Comparison of ENCODE assay signal across 8 cellular contexts in the genomic region with DNA sequence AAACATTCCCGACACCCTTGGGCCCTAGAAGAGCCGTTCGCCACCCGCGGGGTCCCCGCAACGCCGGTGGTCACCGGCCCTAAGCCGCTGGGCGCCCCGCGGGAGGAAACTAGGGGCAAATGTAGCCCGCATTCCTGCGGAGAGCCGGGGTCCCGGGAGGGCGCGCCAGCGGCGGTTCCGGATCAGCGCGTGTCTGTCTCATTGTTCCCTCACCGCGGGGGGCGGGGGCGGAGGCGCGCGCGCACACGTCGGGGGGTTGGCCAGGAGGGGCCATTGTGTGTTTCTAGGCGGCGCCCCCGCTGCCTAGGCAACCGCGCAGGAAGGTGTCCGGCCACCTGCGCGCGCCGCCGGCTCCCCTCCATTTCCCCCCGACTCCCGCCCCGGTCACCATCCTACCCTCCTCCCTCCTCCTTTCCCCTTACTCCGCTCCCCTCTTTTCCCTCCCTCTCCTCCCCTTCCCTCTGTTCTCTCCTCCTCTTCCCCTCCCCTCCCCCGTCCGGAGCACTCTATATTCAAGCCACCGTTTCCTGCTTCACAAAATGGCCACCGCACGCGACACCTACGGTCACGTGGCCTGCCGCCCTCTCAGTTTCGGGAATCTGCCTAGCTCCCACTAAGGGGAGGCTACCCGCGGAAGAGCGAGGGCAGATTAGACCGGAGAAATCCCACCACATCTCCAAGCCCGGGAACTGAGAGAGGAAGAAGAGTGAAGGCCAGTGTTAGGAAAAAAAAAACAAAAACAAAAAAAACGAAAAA. TPM values are rescaled to one million over a fixed set of nuclear protein-coding genes. Genes with fewer than 3 reads are reported as not detected.
DNase-seq lines count a peak whose midpoint lies in the region; ATAC-seq and TF ChIP-seq lines count a peak whose summit lies in the region.

No MANE protein-coding gene starts in this region.

- H3K4me2 ChIP-seq in PC-3 (ENCODE audit: low read length): peak overlapping the region; percentile 88

- H3K4me1 Mint-ChIP-seq in activated T-cell treated with anti-CD3 and anti-CD28 coated beads, Interleukin-2, amount 50 U/mL, for 4 hours (ENCODE audit: low read depth): peaks cover 18% of the 10 kb centered on the region

- peak overlapping the region; percentile 100 for H3K4me3 ChIP-seq in PC-3 (ENCODE audit: low read length)
- H3K4me3 ChIP-seq in muscle layer of duodenum (ENCODE audit: low read depth in 1 of 2, low read length in 2 of 2): peak overlapping the region; percentile 73 to 74

- no TSS peak for BruUV-seq in PC-3 (replicated peaks; lab: Mats Ljungman, UMichigan)

- TF ChIP-seq EP300 in Ishikawa (IDR thresholded peaks at IDR 0.05; ENCODE audit: borderline replicate concordance): peak; percentile 63; the same call in 1 of the 2 replicates

- H3K4me1 ChIP-seq in PC-3 (ENCODE audit: insufficient read depth, low read length) (peaks cover 23% of the 10 kb centered on the region), muscle layer of duodenum (ENCODE audit: control insufficient read depth in 1 of 2, insufficient read depth in 2 of 2, low read length in 2 of 2) (peaks cover 0 to 6% of the 10 kb centered on the region in 2 donors)

- H2AFZ ChIP-seq in PC-3 (ENCODE audit: low read length): peak overlapping the region; percentile 89

- peak overlapping the region; percentile 95 for H3K9ac ChIP-seq in PC-3 (ENCODE audit: low read length)

- H3K27me3 Mint-ChIP-seq in activated T-cell treated with anti-CD3 and anti-CD28 coated beads, Interleukin-2, amount 50 U/mL, for 4 hours (ENCODE audit: low read depth): no peaks in the 10 kb centered on the region

- H4K20me1 ChIP-seq in PC-3 (ENCODE audit: low read length): peaks cover 38% of the 10 kb centered on the region

- CTCF ChIA-PET in PC-3 (lab: Charles Lee): no interaction called here

- intact Hi-C loops in PC-3 (cut with micrococcal nuclease): no loop called here

- H3K36me3 ChIP-seq in PC-3 (ENCODE audit: low read depth, low read length) (peaks cover 17% of the 10 kb centered on the region), muscle layer of duodenum (ENCODE audit: control insufficient read depth in 1 of 2, insufficient read depth in 2 of 2, low read length in 2 of 2) (peaks cover 4 to 16% of the 10 kb centered on the region in 2 donors)

- peak overlapping the region; percentile 94 for H3K4me3 Mint-ChIP-seq in activated T-cell treated with anti-CD3 and anti-CD28 coated beads, Interleukin-2, amount 50 U/mL, for 4 hours

- H3K9me3 Mint-ChIP-seq in activated T-cell treated with anti-CD3 and anti-CD28 coated beads, Interleukin-2, amount 50 U/mL, for 4 hours: no peaks in the 10 kb centered on the region

- ATAC-seq in GM21529 (IDR thresholded peaks at IDR 0.05; ENCODE audit: unreplicated experiment): peak; percentile 43
- peak; percentile 58 for ATAC-seq in PC-3
- peak; percentile 52 to 56 for ATAC-seq in activated T-cell treated with anti-CD3 and anti-CD28 coated beads, Interleukin-2, amount 50 U/mL, for 4 hours
- peak; percentile 72 for ATAC-seq in esophagus mucosa

- H3F3A ChIP-seq in PC-3 (ENCODE audit: low read length, unreplicated experiment): no peaks in the 10 kb centered on the region

- H3K27me3 ChIP-seq in PC-3 (ENCODE audit: low read length) (no peaks in the 10 kb centered on the region), muscle layer of duodenum (ENCODE audit: low read depth, low read length) (no peaks in the 10 kb centered on the region)

- no peaks in the 10 kb centered on the region for H3K9me2 ChIP-seq in PC-3 (replicated peaks; ENCODE audit: low read length)

- POLR2A ChIA-PET in PC-3 (lab: Charles Lee; ENCODE audit: unreplicated experiment): interaction anchor here (0.6 to 1.1 kb wide), 4 partner anchors 51 to 158 kb away, joined by 4 to 11 read pairs (median 6); no protein-coding TSS in a partner anchor

- H3K36me3 Mint-ChIP-seq in activated T-cell treated with anti-CD3 and anti-CD28 coated beads, Interleukin-2, amount 50 U/mL, for 4 hours (ENCODE audit: insufficient read depth): peaks cover 21% of the 10 kb centered on the region

- no peak for TF ChIP-seq RAD21 in Ishikawa (IDR thresholded peaks at IDR 0.05; ENCODE audit: low read depth)

- H3K79me2 ChIP-seq in PC-3 (ENCODE audit: low read length): peaks cover 44% of the 10 kb centered on the region

- DNase-seq in D341Med (ENCODE audit: low spot score) (peak; percentile 87), PC-3 (peak; percentile 74)
- peak; percentile 88 for DNase-seq in activated T-cell treated with anti-CD3 and anti-CD28 coated beads, Interleukin-2, amount 50 U/mL, for 4 hours
- peak; percentile 58 for DNase-seq in stimulated activated CD8-positive, alpha-beta memory T cell treated with anti-CD3 and anti-CD28 coated beads, Interleukin-7, amount 100 ng/mL, for 24 hours (ENCODE audit: low read depth)

- H3K9me3 ChIP-seq in PC-3 (ENCODE audit: low read length): no peaks in the 10 kb centered on the region
- no peaks in the 10 kb centered on the region for H3K9me3 ChIP-seq in muscle layer of duodenum (ENCODE audit: control insufficient read depth in 1 of 2, low read length in 2 of 2)

- H3K27ac ChIP-seq in PC-3 (ENCODE audit: low read length) (peak overlapping the region; percentile 91), muscle layer of duodenum (ENCODE audit: low read length) (peak overlapping the region; percentile 97)

- TF ChIP-seq CTCF in PC-3 (conservative IDR thresholded peaks at IDR 0.05; ENCODE audit: low read depth, low read length): no peak

TF ChIP-seq in Ishikawa, 13 proteins besides CTCF, POLR2A, EP300 and RAD21:
- TF ChIP-seq CEBPB (IDR thresholded peaks at IDR 0.05) (no peak), ZBTB7A (IDR thresholded peaks at IDR 0.05; ENCODE audit: low read depth) (peak; percentile 80), FOXM1 (IDR thresholded peaks at IDR 0.05; ENCODE audit: borderline replicate concordance, low read depth) (0 out of 2 replicates have a peak, but pooled peaks have one; percentile 21), REST (IDR thresholded peaks at IDR 0.05; ENCODE audit: low read depth) (no peak), CREB1 (IDR thresholded peaks at IDR 0.05; ENCODE audit: low read depth) (no peak), YY1 (IDR thresholded peaks at IDR 0.05; ENCODE audit: low read depth) (peak; percentile 90), TEAD4 (IDR thresholded peaks at IDR 0.05) (peak; percentile 36; the same call in 1 of the 2 replicates), TAF1 (IDR thresholded peaks at IDR 0.05; ENCODE audit: low read depth) (peak; percentile 55), NFIC (IDR thresholded peaks at IDR 0.05) (peak; percentile 27; the same call in 1 of the 2 replicates), EGR1 (IDR thresholded peaks at IDR 0.05) (0 out of 2 replicates have a peak, but pooled peaks have one; percentile 44), TCF12 (IDR thresholded peaks at IDR 0.05; ENCODE audit: low read depth) (peak; percentile 51), MAX (IDR thresholded peaks at IDR 0.05) (peak; percentile 94)
- TF ChIP-seq, protein P1, sequence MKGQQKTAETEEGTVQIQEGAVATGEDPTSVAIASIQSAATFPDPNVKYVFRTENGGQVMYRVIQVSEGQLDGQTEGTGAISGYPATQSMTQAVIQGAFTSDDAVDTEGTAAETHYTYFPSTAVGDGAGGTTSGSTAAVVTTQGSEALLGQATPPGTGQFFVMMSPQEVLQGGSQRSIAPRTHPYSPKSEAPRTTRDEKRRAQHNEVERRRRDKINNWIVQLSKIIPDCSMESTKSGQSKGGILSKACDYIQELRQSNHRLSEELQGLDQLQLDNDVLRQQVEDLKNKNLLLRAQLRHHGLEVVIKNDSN (IDR thresholded peaks at IDR 0.05): peak; percentile 94

RNA-seq across cellular contexts. Expression of gene DDX3X, which starts 0.8 kb away (rescaled TPM):
- total RNA-seq in PC-3 (2014; rRNA removed) (167 and 185 TPM in 2 replicates), esophagus mucosa (200 TPM)
- 100 to 1,000 TPM; 460 to 635 (median 497) TPM for total RNA-seq in activated T-cell treated with anti-CD3 and anti-CD28 coated beads, Interleukin-2, amount 50 U/mL, for 4 hours

Comparison
In these comparisons a context has a peak if more than half of its experiments do, and no peak if none do; other contexts are left out.
1. Peak in every context shown above with its lines: DNase-seq, ATAC-seq, H3K4me3 ChIP-seq and H3K27ac ChIP-seq.